12 cellular contexts compared by ENCODE assay signal in the genomic region with DNA sequence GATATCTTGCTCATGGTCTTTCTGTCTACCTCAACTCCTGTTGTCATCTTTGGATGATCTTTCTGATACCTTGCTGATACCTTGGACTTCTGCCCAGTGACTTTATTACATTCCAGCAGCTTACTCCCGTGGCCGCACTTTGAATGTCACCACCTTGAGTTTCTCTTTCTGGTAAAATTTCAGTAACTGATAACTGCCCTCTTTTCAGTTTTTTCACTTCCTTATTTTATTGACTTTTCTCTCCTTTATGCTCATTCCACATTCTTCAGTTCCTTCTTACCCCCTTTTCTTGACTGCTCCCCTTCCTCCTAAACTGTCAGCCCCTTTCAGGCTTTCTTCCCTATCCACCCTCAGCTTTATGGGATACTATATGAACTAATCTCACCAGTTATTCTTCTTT. TPM values are rescaled to one million over a fixed set of nuclear protein-coding genes. Genes with fewer than 3 reads are reported as not detected.
DNase-seq lines count a peak whose midpoint lies in the region; ATAC-seq and TF ChIP-seq lines count a peak whose summit lies in the region.
"Had no signal": no experiment of that assay in that cellular context is flagged by ENCODE, and none has a peak within 500 bp of the region (broad histone marks: within the 10 kb centered on the region; RNA-seq: fewer than 3 reads in every experiment).

No MANE protein-coding gene starts in this region.

- ATAC-seq in GM19372 (IDR thresholded peaks at IDR 0.05; ENCODE audit: low read depth, unreplicated experiment) (peak; percentile 65), HG02852 (IDR thresholded peaks at IDR 0.05; ENCODE audit: unreplicated experiment) (peak; percentile 70)
- ATAC-seq: stimulated activated effector memory CD8-positive, alpha-beta T cell treated with anti-CD3 and anti-CD28 coated beads, Interleukin-12 subunit alpha, Interleukin-12 subunit beta, amount 100 ng/mL, for 72 hours had no signal

- intact Hi-C loops in uterus (cut with DNase I; ENCODE audit: low total_unique reads) = no loop called here

- H3K9me2 ChIP-seq in GM23248 (ENCODE audit: insufficient read depth) = no peaks in the 10 kb centered on the region

- H3K79me2 ChIP-seq in GM23248 (ENCODE audit: insufficient read depth) = 0 out of 2 replicates have a peak, but pooled peaks cover 5% of the 10 kb centered on the region

- no peaks in the 10 kb centered on the region for H4K20me1 ChIP-seq in GM23248 (ENCODE audit: insufficient read depth)

- H3K9me3 ChIP-seq in GM23248 (ENCODE audit: low read depth) (no peaks in the 10 kb centered on the region), uterus (no peaks in the 10 kb centered on the region)
- H3K9me3 ChIP-seq: BE2C had no signal

- peak; percentile 23 for DNase-seq in NOMO-1 treated with dmso at 0.1 percent for 144 hours (lab: John Stamatoyannopoulos, UW; ENCODE audit: unreplicated experiment)
- DNase-seq in islet precursor cell = no peak
- DNase-seq in NCI-H446 (lab: John Stamatoyannopoulos, UW) = no peak
- no peak for DNase-seq in GM23248
- no peak for DNase-seq in uterus
- DNase-seq: aorta, BE2C, NCI-H1105 had no signal

- H3K4me3 ChIP-seq in GM08714 (ENCODE audit: low read length) = peak overlapping the region; percentile 29; the same call in 1 of the 2 replicates
- H3K4me3 ChIP-seq in GM23248 = no peak overlapping the region
- no peak overlapping the region for H3K4me3 ChIP-seq in uterus

- H2AFZ ChIP-seq in GM23248 = no peak overlapping the region

- H3K27ac ChIP-seq in GM23248 (no peak overlapping the region), uterus (no peak overlapping the region)

- H3K4me1 ChIP-seq in GM23248 (ENCODE audit: insufficient read depth) (peaks cover 14% of the 10 kb centered on the region), uterus (no peaks in the 10 kb centered on the region)
- H3K4me1 ChIP-seq: BE2C had no signal

- TF ChIP-seq CTCF in uterus (IDR thresholded peaks at IDR 0.05) = no peak

- H3K4me2 ChIP-seq in GM23248 (ENCODE audit: unreplicated experiment) = no peak overlapping the region

- H3F3A ChIP-seq in GM23248 (ENCODE audit: insufficient read depth) = peaks cover 14% of the 10 kb centered on the region

- H3K27me3 ChIP-seq in GM23248 (replicated peaks; ENCODE audit: insufficient read depth) = no peaks in the 10 kb centered on the region
- H3K27me3 ChIP-seq in uterus = no peaks in the 10 kb centered on the region
- H3K27me3 ChIP-seq: BE2C had no signal

- 96 to 97% methylated on average over 2 of the region's 2 CpGs for WGBS in GM23248 (ENCODE audit: low coverage in 1 of 2, low lambda C conversion rate in 2 of 2, missing lambda C conversion rate in 2 of 2), 2 experiments

- no peak overlapping the region for H3K9ac ChIP-seq in GM23248

- in situ Hi-C loops in GM23248 (cut with MboI) = no loop called here

- H3K36me3 ChIP-seq in GM23248 (ENCODE audit: low read depth) (peaks cover 40% of the 10 kb centered on the region), uterus (no peaks in the 10 kb centered on the region)

- no peak for TF ChIP-seq POLR2A in uterus (IDR thresholded peaks at IDR 0.05)

RNA-seq across cellular contexts. Expression of a gene that starts 7.0 kb away (rescaled TPM):
- total RNA-seq in GM23248 (2014; rRNA removed; shearing (Covaris generic)) = 12.1 and 16.9 TPM in 2 replicates
- 15.9 and 16.6 TPM in 2 replicates for polyA plus RNA-seq in GM23248 (2016; fragmentation: Nextera tagmentation; extraction: Ambion mirVana)
- 10 to 100 TPM in 3 of 4 donors, under 1 TPM in 1; 0.59 to 21.8 (median 15.5) TPM for total RNA-seq in uterus

RNA-seq across cellular contexts. Expression of a gene that starts 14.0 kb away (rescaled TPM):
- total RNA-seq in GM23248 (2014; rRNA removed; shearing (Covaris generic)) = 18.2 and 20.4 TPM in 2 replicates
- polyA plus RNA-seq in GM23248 (2016; fragmentation: Nextera tagmentation; extraction: Ambion mirVana) = 17.0 and 20.5 TPM in 2 replicates
- total RNA-seq in uterus = 10 to 100 TPM in 3 of 4 donors, 1 to 10 TPM in 1; 9.2 to 23.8 (median 22.6) TPM

RNA-seq across cellular contexts. Expression of a gene that starts 47.9 kb away (rescaled TPM):
- 16.1 and 18.8 TPM in 2 replicates for total RNA-seq in GM23248 (2014; rRNA removed; shearing (Covaris generic))
- 20.5 and 22.4 TPM in 2 replicates for polyA plus RNA-seq in GM23248 (2016; fragmentation: Nextera tagmentation; extraction: Ambion mirVana)
- 10 to 100 TPM; 11.2 to 37.3 (median 27.0) TPM for total RNA-seq in uterus
